ENCODE assay signal across 9 cellular contexts in genomic region chr3:43286115-43286885, GRCh38. TPM values are rescaled to one million over a fixed set of nuclear protein-coding genes. Genes with fewer than 3 reads are reported as not detected.
A peak's percentile ranks its signal among the peaks of the same experiment; 100 is the strongest.
DNase-seq lines count a peak whose midpoint lies in the region; ATAC-seq and FAIRE-seq lines count a peak whose summit lies in the region.
"Had no signal": no experiment of that assay in that cellular context is flagged by ENCODE, and none has a peak within 500 bp of the region (broad histone marks: within the 10 kb centered on the region; RNA-seq: fewer than 3 reads in every experiment).

TSS of gene SNRK (plus strand) at chr3:43286540. CDS start at chr3:43303204, 16,664 bp downstream.

- H3K27ac ChIP-seq in ACC112 (ENCODE audit: low read depth, low read length) (peak within 1 kb of the TSS; percentile 37; the same call in 1 of the 2 replicates), cingulate gyrus (ENCODE audit: low read depth, low read length) (peak within 1 kb of the TSS; percentile 61), layer of hippocampus (ENCODE audit: low read depth, low read length) (peak within 1 kb of the TSS; percentile 82)

- H3K27me3 ChIP-seq in ACC112 (ENCODE audit: insufficient read depth, low read length) (peaks cover 6% of the 10 kb centered on the region), layer of hippocampus (ENCODE audit: control insufficient read depth, insufficient read depth, low read length) (no peaks in the 10 kb centered on the region)

- intact Hi-C loops in activated CD4-positive, alpha-beta T cell treated with anti-CD3 and anti-CD28 coated beads for 36 hours (cut with DNase I, micrococcal nuclease): loop anchor here (1.0 to 10.0 kb wide), 14 partner anchors 91 to 1324 kb away; partner anchors contain the start of genes POMGNT2 (in 2 of the 2), ABHD5 (in 1 of the 2), ACKR2 (in 1 of the 2) and ANO10 (in 1 of the 2)

- H3K4me3 ChIP-seq in ACC112 (ENCODE audit: low read depth, low read length): peak within 1 kb of the TSS; percentile 94

- peak; percentile 87 for ATAC-seq in HG02981 (IDR thresholded peaks at IDR 0.05; ENCODE audit: unreplicated experiment)
- ATAC-seq in activated CD4-positive, alpha-beta T cell treated with anti-CD3 and anti-CD28 coated beads for 36 hours: peak; percentile 77

- DNase-seq in GM18507 (ENCODE audit: extremely low spot score, insufficient read length, low read depth) (peak; percentile 89), NCI-H2196 treated with DMSO at 0.1 percent for 48 hours (lab: John Stamatoyannopoulos, UW; ENCODE audit: unreplicated experiment) (peak; percentile 51)
- peak; percentile 95 for DNase-seq in activated CD4-positive, alpha-beta T cell treated with anti-CD3 and anti-CD28 coated beads for 36 hours
- DNase-seq in stimulated activated CD4-positive, alpha-beta T cell treated with anti-CD3 and anti-CD28 coated beads, Interleukin-1b, Interleukin-23, amount 100 ng/mL, for 4 hours (ENCODE audit: low read depth in 2 of 2): peak; percentile 95

- no peaks in the 10 kb centered on the region for H3K27me3 Mint-ChIP-seq in activated CD4-positive, alpha-beta T cell treated with anti-CD3 and anti-CD28 coated beads for 36 hours

- H3K9me3 Mint-ChIP-seq in activated CD4-positive, alpha-beta T cell treated with anti-CD3 and anti-CD28 coated beads for 36 hours (ENCODE audit: low read depth): no peaks in the 10 kb centered on the region

- H3K4me3 Mint-ChIP-seq in activated CD4-positive, alpha-beta T cell treated with anti-CD3 and anti-CD28 coated beads for 36 hours: peak within 1 kb of the TSS; percentile 94

- CTCF ChIA-PET in activated CD4-positive, alpha-beta T cell treated with anti-CD3 and anti-CD28 coated beads for 36 hours (lab: Charles Lee): interaction anchor here (0.5 to 1.4 kb wide), 6 partner anchors 9 to 214 kb away, joined by 3 to 5 read pairs (median 3); no protein-coding TSS in a partner anchor

- peak; percentile 61 for FAIRE-seq in GM18507 (lab: Jason Lieb, UNC)
- FAIRE-seq: TTC549 had no signal

- peak within 1 kb of the TSS; percentile 93 for H2AFZ ChIP-seq in ACC112 (ENCODE audit: low read length, unreplicated experiment)

- peak within 1 kb of the TSS; percentile 96 for H3K27ac Mint-ChIP-seq in activated CD4-positive, alpha-beta T cell treated with anti-CD3 and anti-CD28 coated beads for 36 hours

- H3K4me1 Mint-ChIP-seq in activated CD4-positive, alpha-beta T cell treated with anti-CD3 and anti-CD28 coated beads for 36 hours: peaks cover 39% of the 10 kb centered on the region

- POLR2A ChIA-PET in activated CD4-positive, alpha-beta T cell treated with anti-CD3 and anti-CD28 coated beads for 36 hours (lab: Charles Lee): no interaction called here

- peaks cover 7% of the 10 kb centered on the region for H3K36me3 Mint-ChIP-seq in activated CD4-positive, alpha-beta T cell treated with anti-CD3 and anti-CD28 coated beads for 36 hours (ENCODE audit: low read depth)

- no peaks in the 10 kb centered on the region for H3K36me3 ChIP-seq in ACC112 (ENCODE audit: insufficient read depth, low read length)

- peaks cover 34% of the 10 kb centered on the region for H3K4me1 ChIP-seq in ACC112 (ENCODE audit: control insufficient read depth, insufficient read depth, low read length, unreplicated experiment)

- peaks cover 45% of the 10 kb centered on the region for H3K79me2 ChIP-seq in ACC112 (ENCODE audit: control insufficient read depth, insufficient read depth, low read length, unreplicated experiment)

RNA-seq across cellular contexts. Expression of gene SNRK, which starts in this region (rescaled TPM):
- 10 to 100 TPM; 19.5 to 22.9 TPM for total RNA-seq in activated CD4-positive, alpha-beta T cell treated with anti-CD3 and anti-CD28 coated beads for 36 hours

Comparison
In these comparisons a context has a peak if more than half of its experiments do, and no peak if none do; other contexts are left out.
1. Peak in every context shown above with its lines: DNase-seq, ATAC-seq, H3K4me3 ChIP-seq and H3K27ac ChIP-seq.